24 cellular contexts compared by ENCODE assay signal in genomic region chr2:100392715-100393114, GRCh38.
"Had no signal": no experiment of that assay in that cellular context is flagged by ENCODE, and none has a peak within 500 bp of the region (broad histone marks: within the 10 kb centered on the region; RNA-seq: fewer than 3 reads in every experiment).

No MANE protein-coding gene starts in this region.

- H3K9ac ChIP-seq: neural progenitor cell, parathyroid adenoma had no signal

- H3K36me3 Mint-ChIP-seq: memory B cell; natural killer cell; stimulated activated effector memory CD8-positive, alpha-beta T cell treated with anti-CD3 and anti-CD28 coated beads, Interleukin-12 subunit alpha, Interleukin-12 subunit beta, amount 100 ng/mL, for 72 hours had no signal

- H3K27me3 Mint-ChIP-seq: memory B cell; stimulated activated naive CD8-positive, alpha-beta T cell treated with anti-CD3 and anti-CD28 coated beads, Interleukin-15, Interleukin-2, amounts not matched to agents 100 ng/mL and 50 ng/mL, for 24 hours had no signal

- DNase-seq: heart right ventricle; islet precursor cell; left ventricle myocardium inferior; natural killer cell; nephron progenitor cell; occipital lobe; psoas muscle; stimulated activated CD4-positive, alpha-beta T cell treated with anti-CD3 and anti-CD28 coated beads, Interleukin-4, amount 100 ng/mL, for 24 hours; stimulated activated naive CD4-positive, alpha-beta T cell; trophoblast cell; upper lobe of right lung had no signal

- H3K4me3 ChIP-seq: heart right ventricle, hepatocyte, left ventricle myocardium inferior, neural progenitor cell, psoas muscle, skin epidermis, suprapubic skin, thoracic aorta, tibial artery, upper lobe of right lung had no signal

- H2AFZ ChIP-seq: hepatocyte, neural progenitor cell, parathyroid adenoma had no signal

- FAIRE-seq: urothelium cell line had no signal

- H3K27me3 ChIP-seq: heart right ventricle, hepatocyte, neural progenitor cell, neutrophil, suprapubic skin, tibial artery, upper lobe of right lung had no signal

- H3K9me3 Mint-ChIP-seq: memory B cell; natural killer cell; nephron progenitor cell; neural progenitor cell; stimulated activated effector memory CD8-positive, alpha-beta T cell treated with anti-CD3 and anti-CD28 coated beads, Interleukin-12 subunit alpha, Interleukin-12 subunit beta, amount 100 ng/mL, for 72 hours; stimulated activated naive CD8-positive, alpha-beta T cell treated with anti-CD3 and anti-CD28 coated beads, Interleukin-15, Interleukin-2, amounts not matched to agents 100 ng/mL and 50 ng/mL, for 24 hours had no signal

- H3K79me2 ChIP-seq: hepatocyte, parathyroid adenoma had no signal

- H3K4me3 Mint-ChIP-seq: memory B cell; natural killer cell; nephron progenitor cell; neural progenitor cell; stimulated activated effector memory CD8-positive, alpha-beta T cell treated with anti-CD3 and anti-CD28 coated beads, Interleukin-12 subunit alpha, Interleukin-12 subunit beta, amount 100 ng/mL, for 72 hours; stimulated activated naive CD8-positive, alpha-beta T cell treated with anti-CD3 and anti-CD28 coated beads, Interleukin-15, Interleukin-2, amounts not matched to agents 100 ng/mL and 50 ng/mL, for 24 hours had no signal

- H3K36me3 ChIP-seq: neural progenitor cell, neutrophil had no signal

- H3K27ac ChIP-seq: heart right ventricle, hepatocyte, left ventricle myocardium inferior, neural progenitor cell, neutrophil, parathyroid adenoma, psoas muscle, skin epidermis, suprapubic skin, thoracic aorta, tibial artery, upper lobe of right lung had no signal

- H3K27ac Mint-ChIP-seq: natural killer cell; neural progenitor cell; stimulated activated effector memory CD8-positive, alpha-beta T cell treated with anti-CD3 and anti-CD28 coated beads, Interleukin-12 subunit alpha, Interleukin-12 subunit beta, amount 100 ng/mL, for 72 hours; stimulated activated naive CD8-positive, alpha-beta T cell treated with anti-CD3 and anti-CD28 coated beads, Interleukin-15, Interleukin-2, amounts not matched to agents 100 ng/mL and 50 ng/mL, for 24 hours had no signal

- ATAC-seq: natural killer cell; psoas muscle; sciatic nerve; stimulated activated effector memory CD8-positive, alpha-beta T cell treated with anti-CD3 and anti-CD28 coated beads, Interleukin-12 subunit alpha, Interleukin-12 subunit beta, amount 100 ng/mL, for 72 hours; upper lobe of right lung had no signal

- H3K9me3 ChIP-seq: heart right ventricle, left ventricle myocardium inferior, neutrophil, psoas muscle, suprapubic skin, thoracic aorta, tibial artery, upper lobe of right lung had no signal

- H3K4me1 Mint-ChIP-seq: natural killer cell; neural progenitor cell; stimulated activated effector memory CD8-positive, alpha-beta T cell treated with anti-CD3 and anti-CD28 coated beads, Interleukin-12 subunit alpha, Interleukin-12 subunit beta, amount 100 ng/mL, for 72 hours had no signal

- H3K4me2 ChIP-seq: hepatocyte, neural progenitor cell had no signal

- H3K4me1 ChIP-seq: left ventricle myocardium inferior, neural progenitor cell, psoas muscle, suprapubic skin, upper lobe of right lung had no signal
